ENCODE assay signal across 34 cellular contexts in the genomic region with DNA sequence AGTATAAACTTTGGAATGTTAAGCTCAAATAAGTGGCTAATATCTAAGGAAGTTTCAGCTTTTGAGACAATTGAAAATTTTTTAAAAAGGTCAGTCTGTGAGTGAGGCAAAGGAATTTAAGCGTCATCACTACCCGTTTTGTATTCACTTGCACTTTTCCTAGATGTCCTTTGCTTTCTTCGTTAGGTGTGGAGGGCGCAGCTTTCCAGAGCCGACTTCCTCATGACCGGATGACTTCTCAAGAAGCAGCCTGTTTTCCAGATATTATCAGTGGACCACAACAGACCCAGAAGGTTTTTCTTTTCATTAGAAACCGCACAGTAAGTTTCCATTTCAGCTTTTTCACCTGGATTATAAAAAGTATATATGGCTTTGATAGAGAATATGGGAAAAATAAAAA. TPM values are rescaled to one million over a fixed set of nuclear protein-coding genes. Genes with fewer than 3 reads are reported as not detected.
"Had no signal": no experiment of that assay in that cellular context is flagged by ENCODE, and none has a peak within 500 bp of the region (broad histone marks: within the 10 kb centered on the region; RNA-seq: fewer than 3 reads in every experiment).

No MANE protein-coding gene starts in this region.

- H3K4me1 ChIP-seq: ascending aorta, body of pancreas, breast epithelium, Peyer's patch, SJSA1 had no signal

- H3K27me3 Mint-ChIP-seq: activated CD4-positive, alpha-beta T cell treated with anti-CD3 and anti-CD28 coated beads, Interleukin-2, amount 10 ng/mL, durations not matched to agents 24 days and 14 days; activated naive CD4-positive, alpha-beta T cell treated with anti-CD3 and anti-CD28 coated beads, Interleukin-2, amount 50 U/mL, for 24 hours; activated naive CD8-positive, alpha-beta T cell treated with anti-CD3 and anti-CD28 coated beads, Interleukin-2, amount 10 ng/mL, durations not matched to agents 7 days and 5 days; activated T-cell treated with anti-CD3 and anti-CD28 coated beads, Interleukin-2, amount 50 U/mL, for 24 hours had no signal

- DNase-seq: activated CD4-positive, alpha-beta T cell treated with anti-CD3 and anti-CD28 coated beads, Interleukin-2, amount 10 ng/mL, durations not matched to agents 24 days and 14 days; activated CD4-positive, alpha-beta T cell treated with anti-CD3 and anti-CD28 coated beads, Interleukin-2, amount 50 U/mL, for 4 hours; activated CD8-positive, alpha-beta T cell treated with anti-CD3 and anti-CD28 coated beads, Interleukin-2, amount 10 ng/mL, durations not matched to agents 7 days and 5 days; activated gamma-delta T cell; activated naive CD4-positive, alpha-beta T cell treated with Interleukin-2 at 50 U/mL for 16 hours; activated naive CD8-positive, alpha-beta T cell treated with anti-CD3 and anti-CD28 coated beads, Interleukin-2, amount 10 ng/mL, durations not matched to agents 7 days and 5 days; activated T-cell treated with anti-CD3 and anti-CD28 coated beads, Interleukin-2, amount 50 U/mL, for 24 hours; amygdala; body of pancreas; cerebellar nuclear complex; NCI-H1092 treated with DMSO at 0.1 percent for 48 hours; NCI-H1417 treated with DMSO at 0.1 percent for 48 hours; NCI-H187 treated with DMSO at 0.1 percent for 48 hours; NCI-H2081 treated with DMSO at 0.1 percent for 48 hours; NCI-H226; NCI-H446 treated with DMSO at 0.1 percent for 48 hours; NCI-H524; NCI-H69; Peyer's patch; RPMI8226; SHP77 treated with DMSO at 0.1 percent for 48 hours; SW 1271; T1000 had no signal

- H3K4me3 ChIP-seq: ascending aorta, body of pancreas, breast epithelium, Peyer's patch, SJSA1 had no signal

- H3K9me3 ChIP-seq: ascending aorta, body of pancreas, breast epithelium, Peyer's patch, SJSA1 had no signal

- H3K4me2 ChIP-seq: KMS-11 had no signal

- H3K27me3 ChIP-seq: ascending aorta, body of pancreas, breast epithelium, Peyer's patch, SJSA1 had no signal

- ATAC-seq: activated CD8-positive, alpha-beta T cell treated with anti-CD3 and anti-CD28 coated beads, Interleukin-2, amount 10 ng/mL, durations not matched to agents 7 days and 5 days; body of pancreas had no signal

- H3K27ac ChIP-seq: ascending aorta, body of pancreas, breast epithelium, KMS-11, Peyer's patch, SJSA1 had no signal

- H3K27ac Mint-ChIP-seq: activated CD4-positive, alpha-beta T cell treated with anti-CD3 and anti-CD28 coated beads, Interleukin-2, amount 10 ng/mL, durations not matched to agents 24 days and 14 days; activated CD8-positive, alpha-beta T cell treated with anti-CD3 and anti-CD28 coated beads, Interleukin-2, amount 10 ng/mL, durations not matched to agents 7 days and 5 days; activated naive CD8-positive, alpha-beta T cell treated with anti-CD3 and anti-CD28 coated beads, Interleukin-2, amount 10 ng/mL, durations not matched to agents 7 days and 5 days; activated T-cell treated with anti-CD3 and anti-CD28 coated beads, Interleukin-2, amount 50 U/mL, for 24 hours; activated T-helper 2 cell treated with anti-CD3 and anti-CD28 coated beads, Interferon-gamma antibody, Interleukin-2, Interleukin-4, amounts not matched to agents 10 μg/mL and 5 μg/mL and 100 μg/mL, durations not matched to agents 14 hours and 24 hours and 36 hours had no signal

- H3K4me3 Mint-ChIP-seq: activated CD4-positive, alpha-beta T cell treated with anti-CD3 and anti-CD28 coated beads, Interleukin-2, amount 10 ng/mL, durations not matched to agents 24 days and 14 days; activated CD8-positive, alpha-beta T cell treated with anti-CD3 and anti-CD28 coated beads, Interleukin-2, amount 10 ng/mL, durations not matched to agents 7 days and 5 days; activated naive CD4-positive, alpha-beta T cell treated with anti-CD3 and anti-CD28 coated beads, Interleukin-2, amount 50 U/mL, for 24 hours; activated naive CD8-positive, alpha-beta T cell treated with anti-CD3 and anti-CD28 coated beads, Interleukin-2, amount 10 ng/mL, durations not matched to agents 7 days and 5 days; activated T-cell treated with anti-CD3 and anti-CD28 coated beads, Interleukin-2, amount 50 U/mL, for 24 hours had no signal

- H3K9me3 Mint-ChIP-seq: activated CD4-positive, alpha-beta T cell treated with anti-CD3 and anti-CD28 coated beads, Interleukin-2, amount 10 ng/mL, durations not matched to agents 24 days and 14 days; activated naive CD4-positive, alpha-beta T cell treated with anti-CD3 and anti-CD28 coated beads, Interleukin-2, amount 50 U/mL, for 24 hours; activated naive CD8-positive, alpha-beta T cell treated with anti-CD3 and anti-CD28 coated beads, Interleukin-2, amount 10 ng/mL, durations not matched to agents 7 days and 5 days; activated T-cell treated with anti-CD3 and anti-CD28 coated beads, Interleukin-2, amount 50 U/mL, for 24 hours; activated T-helper 2 cell treated with anti-CD3 and anti-CD28 coated beads, Interferon-gamma antibody, Interleukin-2, Interleukin-4, amounts not matched to agents 10 μg/mL and 5 μg/mL and 100 μg/mL, durations not matched to agents 14 hours and 24 hours and 36 hours had no signal

- H3K36me3 ChIP-seq: breast epithelium had no signal

- H3K9ac ChIP-seq: KMS-11 had no signal

RNA-seq across cellular contexts. Expression of gene TEX46, which starts 34.5 kb away (rescaled TPM):
- total RNA-seq: activated CD4-positive, alpha-beta T cell treated with anti-CD3 and anti-CD28 coated beads, Interleukin-2, amount 10 ng/mL, durations not matched to agents 24 days and 14 days; activated CD8-positive, alpha-beta T cell treated with anti-CD3 and anti-CD28 coated beads, Interleukin-2, amount 10 ng/mL, durations not matched to agents 7 days and 5 days; activated naive CD8-positive, alpha-beta T cell treated with anti-CD3 and anti-CD28 coated beads, Interleukin-2, amount 10 ng/mL, durations not matched to agents 7 days and 5 days; activated T-helper 2 cell treated with anti-CD3 and anti-CD28 coated beads, Interferon-gamma antibody, Interleukin-2, Interleukin-4, amounts not matched to agents 10 μg/mL and 5 μg/mL and 100 μg/mL, durations not matched to agents 14 hours and 24 hours and 36 hours; ascending aorta; body of pancreas; breast epithelium; cardiac septum; LHCN-M2; Peyer's patch; SJSA1; T-helper 1 cell treated with Interleukin-12 subunit alpha and Interleukin-12 subunit beta and Interleukin-4 antibody, amounts not matched to agents 30 ng/mL and 1 ng/mL, for 36 hours; T-helper 2 cell treated with Interferon-gamma antibody and Interleukin-4, amounts not matched to agents 100 ng/mL and 5 ng/mL, for 36 hours had no signal
- polyA plus RNA-seq: adipose tissue had no signal
